In the genomic region with DNA sequence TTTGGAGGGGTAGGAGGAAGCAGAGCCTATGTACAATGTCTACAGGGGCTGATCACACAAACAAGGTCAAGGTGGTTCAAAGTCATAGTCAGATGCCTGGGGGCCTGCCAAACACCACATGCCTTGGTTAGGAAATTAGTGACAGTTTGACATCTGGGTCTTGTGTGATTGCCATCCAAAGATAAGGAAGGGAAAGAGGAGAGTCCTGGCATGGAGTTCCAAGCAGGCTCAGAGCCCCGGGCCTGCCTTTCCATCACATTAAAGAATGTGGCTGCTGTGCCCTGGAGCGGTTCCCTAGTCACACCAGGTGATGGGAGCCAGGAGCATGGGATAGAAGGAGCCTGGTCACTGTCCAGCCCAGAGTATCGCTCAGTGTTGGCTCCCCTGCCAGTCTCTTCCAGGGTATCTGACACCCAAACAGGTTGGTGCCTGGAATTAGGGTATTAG, we compare ENCODE assay signal across 1 cellular context.
TF ChIP-seq lines count a peak whose summit lies in the region.

No MANE protein-coding gene starts in this region.

TF ChIP-seq in IMR-90, 13 proteins besides CTCF, POLR2A, EP300 and RAD21:
- TF ChIP-seq RFX5 (IDR thresholded peaks at IDR 0.05; ENCODE audit: low read depth, low read length) (no peak), CHD1 (IDR thresholded peaks at IDR 0.05; ENCODE audit: low read depth, low read length) (no peak), FOS (IDR thresholded peaks at IDR 0.05; ENCODE audit: low read depth, low read length) (no peak)
